Comparison of ENCODE assay signal across 7 cellular contexts in the genomic region with DNA sequence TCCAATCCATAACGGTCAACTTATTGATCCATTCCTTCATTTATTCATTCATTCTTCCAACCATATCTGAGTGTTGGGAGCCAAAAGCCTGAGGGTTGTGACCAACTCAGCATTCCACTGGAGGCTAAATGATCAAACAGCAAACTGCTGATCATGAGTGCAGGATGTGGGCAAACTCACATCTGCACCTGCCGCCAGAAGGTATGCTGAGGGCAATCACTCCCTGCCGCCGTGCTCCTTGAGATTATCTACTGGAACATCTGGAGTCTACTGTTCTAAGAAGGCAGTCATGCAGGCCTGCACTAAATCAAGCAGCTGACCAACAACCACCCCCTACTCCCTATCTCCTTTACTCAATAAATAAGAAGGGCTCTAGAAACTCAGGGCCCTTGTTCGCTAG.
"Had no signal": no experiment of that assay in that cellular context is flagged by ENCODE, and none has a peak within 500 bp of the region (broad histone marks: within the 10 kb centered on the region; RNA-seq: fewer than 3 reads in every experiment).

No MANE protein-coding gene starts in this region.

- DNase-seq: H9, HCEC 1CT, KBM-7 had no signal

- H3K27ac ChIP-seq: HL-60, KMS-11 had no signal

- ATAC-seq: GM23338, HepG2 had no signal

- H3K4me3 ChIP-seq: GM23338 had no signal
